ENCODE assay signal across 8 cellular contexts in the genomic region with DNA sequence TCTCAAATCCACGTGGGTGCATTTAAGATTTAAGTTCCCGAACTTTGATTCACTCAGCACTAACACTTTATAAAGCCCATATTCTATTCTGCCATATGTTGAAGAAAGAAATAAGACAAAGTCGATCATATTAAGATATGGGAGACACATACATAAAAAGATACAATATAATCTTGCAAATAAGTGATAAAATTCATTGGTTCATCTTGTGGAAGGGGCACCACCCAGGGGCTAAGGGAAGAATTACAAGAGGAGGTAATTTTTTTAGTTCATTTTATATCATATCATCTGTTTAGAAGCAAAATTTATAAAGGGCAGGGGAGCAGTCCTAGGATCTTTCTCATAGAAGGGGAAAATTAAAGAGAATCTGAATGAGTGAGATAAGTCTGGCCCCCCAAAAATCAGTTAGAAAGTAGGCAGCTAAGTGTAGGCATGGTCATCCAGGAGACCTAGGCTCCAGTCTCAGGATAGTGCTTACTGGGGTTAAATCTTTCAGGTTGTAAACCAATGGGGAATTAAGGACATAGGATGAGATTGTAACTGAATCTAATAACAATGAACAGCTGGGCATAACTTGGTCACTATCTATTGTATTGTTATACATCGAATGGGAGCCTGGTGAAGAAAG.
DNase-seq lines count a peak whose midpoint lies in the region; ATAC-seq and TF ChIP-seq lines count a peak whose summit lies in the region.

No MANE protein-coding gene starts in this region.

- peak; percentile 5 for DNase-seq in stimulated activated CD4-positive, alpha-beta T cell treated with anti-CD3 and anti-CD28 coated beads, Interleukin-15, amount 100 ng/mL, for 24 hours
- DNase-seq in stimulated activated CD4-positive, alpha-beta T cell treated with anti-CD3 and anti-CD28 coated beads, Interleukin-4, amount 100 ng/mL, for 4 hours, result no peak
- DNase-seq in RKO (ENCODE audit: low spot score), result peak; percentile 38
- DNase-seq in fibroblast of mammary gland (ENCODE audit: low read depth), result peak; percentile 31
- DNase-seq in upper lobe of right lung, result no peak
- no peak for DNase-seq in DMS79 (lab: John Stamatoyannopoulos, UW)
- no peak for DNase-seq in naive thymus-derived CD8-positive, alpha-beta T cell
- no peak for DNase-seq in SIG-M5 treated with dmso at 0.1 percent for 504 hours (lab: John Stamatoyannopoulos, UW; ENCODE audit: unreplicated experiment)

- no peaks in the 10 kb centered on the region for H3K9me3 ChIP-seq in upper lobe of right lung

- H3K27ac Mint-ChIP-seq in naive thymus-derived CD8-positive, alpha-beta T cell, result peak overlapping the region in 1 of 10 donors; percentile 61

- peaks cover 0 to 6% (median 2%) of the 10 kb centered on the region in 9 donors for H3K9me3 Mint-ChIP-seq in naive thymus-derived CD8-positive, alpha-beta T cell

- ATAC-seq in upper lobe of right lung, result no peak
- ATAC-seq in naive thymus-derived CD8-positive, alpha-beta T cell, result no peak

- intact Hi-C loops in upper lobe of right lung (cut with DNase I), result no loop called here

- no peaks in the 10 kb centered on the region for H3K27me3 ChIP-seq in upper lobe of right lung

- peaks cover 4 to 37% (median 16%) of the 10 kb centered on the region in 3 donors for H3K36me3 Mint-ChIP-seq in naive thymus-derived CD8-positive, alpha-beta T cell

- H3K4me1 ChIP-seq in upper lobe of right lung, result peaks cover 4% of the 10 kb centered on the region

- no peak overlapping the region for H3K4me3 ChIP-seq in fibroblast of mammary gland (ENCODE audit: control insufficient read depth, low read depth, low read length)
- no peak overlapping the region for H3K4me3 ChIP-seq in upper lobe of right lung

- peak; percentile 62 for TF ChIP-seq CTCF in fibroblast of mammary gland (conservative IDR thresholded peaks at IDR 0.05; ENCODE audit: control insufficient read depth, insufficient read depth, low read depth, low read length)
- peak; percentile 45 for TF ChIP-seq CTCF in upper lobe of right lung (IDR thresholded peaks at IDR 0.05)

- H3K27me3 Mint-ChIP-seq in naive thymus-derived CD8-positive, alpha-beta T cell, result no peaks in the 10 kb centered on the region

- no peak overlapping the region for H3K27ac ChIP-seq in upper lobe of right lung

- POLR2A ChIA-PET in naive thymus-derived CD8-positive, alpha-beta T cell (lab: Charles Lee), result no interaction called here

- H3K36me3 ChIP-seq in upper lobe of right lung, result no peaks in the 10 kb centered on the region

- no peak overlapping the region for H3K4me3 Mint-ChIP-seq in naive thymus-derived CD8-positive, alpha-beta T cell

- no peaks in the 10 kb centered on the region for H3K4me1 Mint-ChIP-seq in naive thymus-derived CD8-positive, alpha-beta T cell

Comparison
In these comparisons a context has a peak if more than half of its experiments do, and no peak if none do; other contexts are left out.
1. DNase-seq: peak in stimulated activated CD4-positive, alpha-beta T cell treated with anti-CD3 and anti-CD28 coated beads, Interleukin-15, amount 100 ng/mL, for 24 hours (single experiment), RKO (single experiment) and fibroblast of mammary gland (single experiment); none in stimulated activated CD4-positive, alpha-beta T cell treated with anti-CD3 and anti-CD28 coated beads, Interleukin-4, amount 100 ng/mL, for 4 hours (0 of 2), upper lobe of right lung (single experiment), DMS79 (single experiment), naive thymus-derived CD8-positive, alpha-beta T cell (0 of 10) and SIG-M5 treated with dmso at 0.1 percent for 504 hours (single experiment).